In genomic region chr2:208545398-208546042, GRCh38 we compare ENCODE assay signal across 1 cellular context.
TF ChIP-seq lines count a peak whose summit lies in the region.

No MANE protein-coding gene starts in this region.

TF ChIP-seq in K562, 482 proteins besides CTCF, POLR2A, EP300 and RAD21 (continued from another document):
- TF ChIP-seq RBBP5 (IDR thresholded peaks at IDR 0.05; ENCODE audit: borderline replicate concordance, insufficient read depth, low read length, poor library complexity, severe bottlenecking) (peak; percentile 40), MNT (conservative IDR thresholded peaks at IDR 0.05) (peak; percentile 61 to 79), TFAP4 (CRISPR knock-in tag; IDR thresholded peaks at IDR 0.05; ENCODE audit: borderline replicate concordance) (peak; percentile 71), NKRF (IDR thresholded peaks at IDR 0.05; ENCODE audit: borderline replicate concordance) (peak; percentile 29; the same call in 1 of the 2 replicates), CBFA2T3 (IDR thresholded peaks at IDR 0.05) (peak; percentile 10; the same call in 1 of the 2 replicates), DACH1 (IDR thresholded peaks at IDR 0.05; ENCODE audit: partially characterized antibody) (peak; percentile 68), L3MBTL2 (IDR thresholded peaks at IDR 0.05) (peak; percentile 36; the same call in 1 of the 2 replicates), MTA2 (IDR thresholded peaks at IDR 0.05; ENCODE audit: low read depth) (no peak), YY1 (IDR thresholded peaks at IDR 0.05; ENCODE audit: borderline replicate concordance in 1 of 3, control insufficient read depth in 1 of 3, extremely low read depth in 1 of 3, insufficient read depth in 3 of 3, insufficient read length in 1 of 3, insufficient replicate concordance in 2 of 3, low read depth in 1 of 3, low read length in 2 of 3) (peak in 1 of 3 experiments; percentile 23)
- TF ChIP-seq, protein P1, sequence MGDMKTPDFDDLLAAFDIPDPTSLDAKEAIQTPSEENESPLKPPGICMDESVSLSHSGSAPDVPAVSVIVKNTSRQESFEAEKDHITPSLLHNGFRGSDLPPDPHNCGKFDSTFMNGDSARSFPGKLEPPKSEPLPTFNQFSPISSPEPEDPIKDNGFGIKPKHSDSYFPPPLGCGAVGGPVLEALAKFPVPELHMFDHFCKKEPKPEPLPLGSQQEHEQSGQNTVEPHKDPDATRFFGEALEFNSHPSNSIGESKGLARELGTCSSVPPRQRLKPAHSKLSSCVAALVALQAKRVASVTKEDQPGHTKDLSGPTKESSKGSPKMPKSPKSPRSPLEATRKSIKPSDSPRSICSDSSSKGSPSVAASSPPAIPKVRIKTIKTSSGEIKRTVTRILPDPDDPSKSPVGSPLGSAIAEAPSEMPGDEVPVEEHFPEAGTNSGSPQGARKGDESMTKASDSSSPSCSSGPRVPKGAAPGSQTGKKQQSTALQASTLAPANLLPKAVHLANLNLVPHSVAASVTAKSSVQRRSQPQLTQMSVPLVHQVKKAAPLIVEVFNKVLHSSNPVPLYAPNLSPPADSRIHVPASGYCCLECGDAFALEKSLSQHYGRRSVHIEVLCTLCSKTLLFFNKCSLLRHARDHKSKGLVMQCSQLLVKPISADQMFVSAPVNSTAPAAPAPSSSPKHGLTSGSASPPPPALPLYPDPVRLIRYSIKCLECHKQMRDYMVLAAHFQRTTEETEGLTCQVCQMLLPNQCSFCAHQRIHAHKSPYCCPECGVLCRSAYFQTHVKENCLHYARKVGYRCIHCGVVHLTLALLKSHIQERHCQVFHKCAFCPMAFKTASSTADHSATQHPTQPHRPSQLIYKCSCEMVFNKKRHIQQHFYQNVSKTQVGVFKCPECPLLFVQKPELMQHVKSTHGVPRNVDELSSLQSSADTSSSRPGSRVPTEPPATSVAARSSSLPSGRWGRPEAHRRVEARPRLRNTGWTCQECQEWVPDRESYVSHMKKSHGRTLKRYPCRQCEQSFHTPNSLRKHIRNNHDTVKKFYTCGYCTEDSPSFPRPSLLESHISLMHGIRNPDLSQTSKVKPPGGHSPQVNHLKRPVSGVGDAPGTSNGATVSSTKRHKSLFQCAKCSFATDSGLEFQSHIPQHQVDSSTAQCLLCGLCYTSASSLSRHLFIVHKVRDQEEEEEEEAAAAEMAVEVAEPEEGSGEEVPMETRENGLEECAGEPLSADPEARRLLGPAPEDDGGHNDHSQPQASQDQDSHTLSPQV (IDR thresholded peaks at IDR 0.05) = 0 out of 2 replicates have a peak, but pooled peaks have one; percentile 35
